Comparison of ENCODE assay signal across 23 cellular contexts in the genomic region with DNA sequence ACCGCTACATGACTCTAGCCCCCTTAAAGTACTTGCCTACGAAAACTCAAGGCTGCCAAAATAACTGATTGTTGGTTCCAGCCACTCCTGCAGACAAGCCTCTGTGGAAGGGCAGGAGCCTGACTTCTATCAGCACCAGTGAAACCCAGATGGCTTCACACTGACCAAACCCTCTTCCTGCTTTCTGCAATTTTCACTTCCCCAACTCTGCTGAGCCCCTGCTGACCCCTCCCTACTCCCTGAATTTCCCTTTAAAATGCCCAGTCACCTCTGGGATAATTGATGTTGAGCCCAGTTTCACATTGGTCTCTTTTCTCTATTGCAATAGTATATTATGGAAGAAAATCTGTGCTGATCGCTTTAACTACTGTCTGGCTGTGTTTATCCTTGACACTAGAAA.
DNase-seq lines count a peak whose midpoint lies in the region; ATAC-seq, FAIRE-seq and TF ChIP-seq lines count a peak whose summit lies in the region.
"Had no signal": no experiment of that assay in that cellular context is flagged by ENCODE, and none has a peak within 500 bp of the region (broad histone marks: within the 10 kb centered on the region; RNA-seq: fewer than 3 reads in every experiment).

No MANE protein-coding gene starts in this region.

- H3K27ac ChIP-seq in neutrophil: peak overlapping the region; percentile 48
- H3K27ac ChIP-seq: heart right ventricle, KMS-11, psoas muscle, vagina, VCaP had no signal

- intact Hi-C loops in activated B cell treated with CpG ODN at 0.5 μM for 24 hours (cut with micrococcal nuclease): loop anchor here (10.0 kb wide), 1 partner anchor 861 kb away; a partner anchor contains a TSS

- ATAC-seq in HG03460 (IDR thresholded peaks at IDR 0.05; ENCODE audit: unreplicated experiment): peak; percentile 25
- no peak for ATAC-seq in activated B cell treated with CpG ODN at 0.5 μM for 24 hours (ENCODE audit: low read depth)
- ATAC-seq in left lobe of liver: no peak
- ATAC-seq in GM18870 (IDR thresholded peaks at IDR 0.05; ENCODE audit: unreplicated experiment): no peak
- ATAC-seq: psoas muscle had no signal

- no peak overlapping the region for H3K4me3 ChIP-seq in neutrophil (ENCODE audit: low read depth in 1 of 2, low read length in 1 of 2)
- H3K4me3 ChIP-seq: heart right ventricle, psoas muscle, vagina had no signal

- H3K27ac Mint-ChIP-seq in activated B cell treated with CpG ODN at 0.5 μM for 24 hours: peak overlapping the region; percentile 71
- H3K27ac Mint-ChIP-seq: activated naive CD4-positive, alpha-beta T cell treated with anti-CD3 and anti-CD28 coated beads, Interleukin-2, amount 50 U/mL, for 24 hours had no signal

- peaks cover 84% of the 10 kb centered on the region for H3K4me1 Mint-ChIP-seq in activated B cell treated with CpG ODN at 0.5 μM for 24 hours

- CTCF ChIA-PET in activated B cell treated with CpG ODN at 0.5 μM for 24 hours (lab: Charles Lee): no interaction called here

- peaks cover 24 to 29% of the 10 kb centered on the region in 2 experiments for H3K4me1 ChIP-seq in neutrophil (ENCODE audit: control insufficient read depth in 1 of 2, insufficient read depth in 1 of 2, low read depth in 1 of 2, low read length in 1 of 2)
- H3K4me1 ChIP-seq: vagina had no signal

- no peaks in the 10 kb centered on the region for H3K27me3 ChIP-seq in neutrophil
- H3K27me3 ChIP-seq: heart right ventricle, vagina had no signal

- no peak for TF ChIP-seq POLR2A in GM12891 (IDR thresholded peaks at IDR 0.05; ENCODE audit: low read depth, low read length)

- no peak for DNase-seq in GM12891 (ENCODE audit: insufficient read length, low spot score)
- DNase-seq in activated B cell treated with CpG ODN at 0.5 μM for 24 hours: no peak
- DNase-seq in left lobe of liver (ENCODE audit: low spot score): no peak
- DNase-seq in NCI-H345 treated with DMSO at 0.1 percent for 48 hours (lab: John Stamatoyannopoulos, UW; ENCODE audit: unreplicated experiment): no peak
- DNase-seq: activated T-cell treated with anti-CD3 and anti-CD28 coated beads, Interleukin-2, amount 50 U/mL, for 1 hour; AML-193; heart right ventricle; islet precursor cell; NCI-H1417 treated with DMSO at 0.1 percent for 48 hours; NCI-H2171; NCI-H748 treated with DMSO at 0.1 percent for 48 hours; psoas muscle; small intestine; stimulated activated CD8-positive, alpha-beta memory T cell treated with anti-CD3 and anti-CD28 coated beads, Interleukin-4, amount 100 ng/mL, for 48 hours had no signal

- H3K9me3 ChIP-seq in neutrophil: no peaks in the 10 kb centered on the region
- H3K9me3 ChIP-seq: heart right ventricle, psoas muscle, vagina had no signal

- POLR2A ChIA-PET in activated B cell treated with CpG ODN at 0.5 μM for 24 hours (lab: Charles Lee): no interaction called here

- H3K36me3 ChIP-seq in neutrophil: no peaks in the 10 kb centered on the region
- H3K36me3 ChIP-seq: vagina had no signal

- H3K36me3 Mint-ChIP-seq in activated B cell treated with CpG ODN at 0.5 μM for 24 hours (ENCODE audit: low read depth): no peaks in the 10 kb centered on the region
- H3K36me3 Mint-ChIP-seq: activated naive CD4-positive, alpha-beta T cell treated with anti-CD3 and anti-CD28 coated beads, Interleukin-2, amount 50 U/mL, for 24 hours; memory B cell had no signal

- H3K9me3 Mint-ChIP-seq in activated B cell treated with CpG ODN at 0.5 μM for 24 hours: no peaks in the 10 kb centered on the region
- H3K9me3 Mint-ChIP-seq: activated naive CD4-positive, alpha-beta T cell treated with anti-CD3 and anti-CD28 coated beads, Interleukin-2, amount 50 U/mL, for 24 hours; memory B cell had no signal

- peak; percentile 93 for FAIRE-seq in GM12891 (lab: Jason Lieb, UNC)
- FAIRE-seq: RCC 7860, small intestine had no signal

- TF ChIP-seq CTCF in activated B cell treated with CpG ODN at 0.5 μM for 24 hours (IDR thresholded peaks at IDR 0.05): no peak
- no peak for TF ChIP-seq CTCF in neutrophil (IDR thresholded peaks at IDR 0.05)

- H3K27me3 Mint-ChIP-seq in activated B cell treated with CpG ODN at 0.5 μM for 24 hours: no peaks in the 10 kb centered on the region
- H3K27me3 Mint-ChIP-seq: activated naive CD4-positive, alpha-beta T cell treated with anti-CD3 and anti-CD28 coated beads, Interleukin-2, amount 50 U/mL, for 24 hours; memory B cell had no signal

- H3K4me3 Mint-ChIP-seq in activated B cell treated with CpG ODN at 0.5 μM for 24 hours: no peak overlapping the region
- H3K4me3 Mint-ChIP-seq: activated naive CD4-positive, alpha-beta T cell treated with anti-CD3 and anti-CD28 coated beads, Interleukin-2, amount 50 U/mL, for 24 hours; memory B cell had no signal

TF ChIP-seq in GM12891, 5 proteins besides CTCF, POLR2A, EP300 and RAD21:
- peak; percentile 78 for TF ChIP-seq SPI1 (IDR thresholded peaks at IDR 0.05; ENCODE audit: low read depth, low read length)
- no peak for TF ChIP-seq PAX5 (IDR thresholded peaks at IDR 0.05; ENCODE audit: insufficient read depth, low read length, severe bottlenecking)
